ENCODE assay signal across 9 cellular contexts in genomic region chr2:7007846-7008741, GRCh38.
DNase-seq lines count a peak whose midpoint lies in the region; ATAC-seq lines count a peak whose summit lies in the region.
"Had no signal": no experiment of that assay in that cellular context is flagged by ENCODE, and none has a peak within 500 bp of the region (broad histone marks: within the 10 kb centered on the region; RNA-seq: fewer than 3 reads in every experiment).

No MANE protein-coding gene starts in this region.

- peak overlapping the region; percentile 28 to 64 (median 58) for H3K4me3 ChIP-seq in skeletal muscle tissue (ENCODE audit: low read length in 3 of 3)

- ATAC-seq in HG03457 (IDR thresholded peaks at IDR 0.05; ENCODE audit: unreplicated experiment) (peak; percentile 57), GM19351 (IDR thresholded peaks at IDR 0.05; ENCODE audit: unreplicated experiment) (no peak)

- peaks cover 50 to 77% (median 52%) of the 10 kb centered on the region in 3 donors for H3K4me1 ChIP-seq in skeletal muscle tissue (ENCODE audit: control insufficient read depth in 3 of 3, insufficient read depth in 3 of 3, low read length in 3 of 3)

- H3K27ac ChIP-seq in skeletal muscle tissue (ENCODE audit: low read depth, low read length), result peak overlapping the region; percentile 85
- H3K27ac ChIP-seq: KMS-11 had no signal

- H3K27me3 ChIP-seq in skeletal muscle tissue (ENCODE audit: control insufficient read depth in 3 of 3, insufficient read depth in 3 of 3, low read length in 3 of 3), result no peaks in the 10 kb centered on the region

- peak overlapping the region in 2 of 3 donors; percentile 29 to 72 for H3K9ac ChIP-seq in skeletal muscle tissue (ENCODE audit: low read depth in 1 of 3, low read length in 3 of 3)
- H3K9ac ChIP-seq: KMS-11 had no signal

- H3K36me3 ChIP-seq in skeletal muscle tissue (ENCODE audit: control insufficient read depth in 3 of 3, insufficient read depth in 3 of 3, low read length in 3 of 3), result no peaks in the 10 kb centered on the region

- peak; percentile 43 for DNase-seq in GM04504 (ENCODE audit: low read depth)
- peak; percentile 37 to 94 (median 82) for DNase-seq in anterior cingulate cortex (lab: John Stamatoyannopoulos, UW)
- peak; percentile 29 to 94 (median 83) for DNase-seq in hypothalamus (lab: John Stamatoyannopoulos, UW)
- no peak for DNase-seq in DMS79 treated with DMSO at 0.1 percent for 48 hours (lab: John Stamatoyannopoulos, UW)
- DNase-seq in NK-92 (lab: John Stamatoyannopoulos, UW; ENCODE audit: unreplicated experiment), result no peak

- H3K9me3 ChIP-seq in skeletal muscle tissue (ENCODE audit: control insufficient read depth in 3 of 3, low read length in 3 of 3), result no peaks in the 10 kb centered on the region

Comparison
In these comparisons a context has a peak if more than half of its experiments do, and no peak if none do; other contexts are left out.
1. DNase-seq: peak in GM04504 (single experiment), anterior cingulate cortex (58 of 58) and hypothalamus (51 of 51); none in DMS79 treated with DMSO at 0.1 percent for 48 hours (single experiment) and NK-92 (single experiment).